Comparison of ENCODE assay signal across 8 cellular contexts in the genomic region with DNA sequence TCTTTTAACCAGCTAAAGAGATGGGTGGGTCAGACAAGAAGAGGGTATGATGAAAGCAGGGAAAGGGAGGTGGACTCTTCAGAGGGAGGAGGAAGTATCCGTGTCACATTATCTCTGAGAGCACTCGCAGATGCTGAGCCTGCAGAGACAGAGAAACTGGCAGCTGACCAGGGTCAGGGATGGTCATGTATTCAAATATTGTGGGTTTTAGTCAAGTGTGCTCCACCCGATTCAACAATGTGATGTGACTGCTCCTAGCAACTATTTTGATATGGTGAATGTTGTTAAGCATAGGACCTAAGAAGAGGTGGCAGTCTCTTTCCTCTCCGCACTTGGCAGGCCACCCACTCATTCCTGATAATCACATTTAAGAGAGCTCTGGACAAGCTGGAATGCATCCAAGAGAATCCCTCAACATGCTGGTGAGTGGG. TPM values are rescaled to one million over a fixed set of nuclear protein-coding genes. Genes with fewer than 3 reads are reported as not detected.
DNase-seq lines count a peak whose midpoint lies in the region; ATAC-seq and TF ChIP-seq lines count a peak whose summit lies in the region.

No MANE protein-coding gene starts in this region.

- peak overlapping the region; percentile 92 to 97 (median 93) for H3K4me3 Mint-ChIP-seq in CD4-positive, CD25-positive, alpha-beta regulatory T cell

- H3K9me3 Mint-ChIP-seq in CD4-positive, CD25-positive, alpha-beta regulatory T cell: no peaks in the 10 kb centered on the region

- no peaks in the 10 kb centered on the region for H3K36me3 ChIP-seq in CD4-positive, CD25-positive, alpha-beta regulatory T cell (ENCODE audit: control insufficient read depth, insufficient read depth, low read length)
- H3K36me3 ChIP-seq in A673 (ENCODE audit: insufficient read depth, low read length, poor library complexity, severe bottlenecking) (no peaks in the 10 kb centered on the region), vagina (no peaks in the 10 kb centered on the region)

- TF ChIP-seq POLR2A in vagina (IDR thresholded peaks at IDR 0.05): no peak

- no peak overlapping the region for H3K4me3 ChIP-seq in CD4-positive, CD25-positive, alpha-beta regulatory T cell (ENCODE audit: low read depth, low read length)
- H3K4me3 ChIP-seq in A673 (ENCODE audit: low read depth, low read length, poor library complexity, severe bottlenecking) (no peak overlapping the region), vagina (no peak overlapping the region)

- no peak for ATAC-seq in CD4-positive, CD25-positive, alpha-beta regulatory T cell (ENCODE audit: low read depth in 2 of 2)
- ATAC-seq in esophagus mucosa: peak; percentile 60

- CTCF ChIA-PET in A673 (lab: Charles Lee): no interaction called here

- no peak overlapping the region for H3K27ac ChIP-seq in CD4-positive, CD25-positive, alpha-beta regulatory T cell (ENCODE audit: insufficient read depth, low read length, poor library complexity, severe bottlenecking)
- no peak overlapping the region for H3K27ac ChIP-seq in A673 (ENCODE audit: low read depth, low read length, poor library complexity, severe bottlenecking)
- no peak overlapping the region for H3K27ac ChIP-seq in vagina

- DNase-seq in CD4-positive, CD25-positive, alpha-beta regulatory T cell: no peak
- peak; percentile 52 for DNase-seq in HCEC 1CT
- peak; percentile 69 for DNase-seq in SIG-M5 treated with dmso at 0.1 percent for 504 hours (lab: John Stamatoyannopoulos, UW; ENCODE audit: unreplicated experiment)
- peak; percentile 86 for DNase-seq in posterior vena cava (ENCODE audit: low spot score)
- no peak for DNase-seq in NCI-H446 treated with DMSO at 0.1 percent for 48 hours (lab: John Stamatoyannopoulos, UW)
- DNase-seq in A673 (ENCODE audit: low spot score): no peak
- DNase-seq in vagina (ENCODE audit: extremely low spot score in 2 of 2): no peak

- H3K4me1 Mint-ChIP-seq in CD4-positive, CD25-positive, alpha-beta regulatory T cell: peaks cover 14 to 43% (median 26%) of the 10 kb centered on the region in 4 donors

- H3K36me3 Mint-ChIP-seq in CD4-positive, CD25-positive, alpha-beta regulatory T cell: peaks cover 3% of the 10 kb centered on the region

- H3K27ac Mint-ChIP-seq in CD4-positive, CD25-positive, alpha-beta regulatory T cell: peak overlapping the region; percentile 74 to 96 (median 90)

- intact Hi-C loops in posterior vena cava (cut with DNase I) (no loop called here), A673 (cut with micrococcal nuclease; ENCODE audit: unreplicated experiment) (no loop called here), vagina (cut with DNase I) (no loop called here)

- H3K27me3 ChIP-seq in CD4-positive, CD25-positive, alpha-beta regulatory T cell (ENCODE audit: control insufficient read depth, insufficient read depth, low read length): no peaks in the 10 kb centered on the region
- no peaks in the 10 kb centered on the region for H3K27me3 ChIP-seq in A673 (replicated peaks; ENCODE audit: insufficient read depth, low read depth, low read length, poor library complexity)
- H3K27me3 ChIP-seq in vagina: no peaks in the 10 kb centered on the region

- BruUV-seq in A673 (replicated peaks; lab: Mats Ljungman, UMichigan): no TSS peak

- H3K9me3 ChIP-seq in CD4-positive, CD25-positive, alpha-beta regulatory T cell (ENCODE audit: control insufficient read depth in 2 of 2, low read length in 2 of 2): no peaks in the 10 kb centered on the region
- H3K9me3 ChIP-seq in A673 (ENCODE audit: low read depth, low read length, poor library complexity, severe bottlenecking) (no peaks in the 10 kb centered on the region), vagina (no peaks in the 10 kb centered on the region)

- POLR2A ChIA-PET in A673 (lab: Charles Lee; ENCODE audit: low non-redundant PET): no interaction called here

- peaks cover 15% of the 10 kb centered on the region for H3K27me3 Mint-ChIP-seq in CD4-positive, CD25-positive, alpha-beta regulatory T cell

- no peak for TF ChIP-seq CTCF in A673 (conservative IDR thresholded peaks at IDR 0.05; ENCODE audit: low read depth, low read length)
- no peak for TF ChIP-seq CTCF in vagina (IDR thresholded peaks at IDR 0.05)

- peaks cover 21% of the 10 kb centered on the region for H3K4me1 ChIP-seq in CD4-positive, CD25-positive, alpha-beta regulatory T cell (ENCODE audit: control insufficient read depth, insufficient read depth, low read length, poor library complexity, severe bottlenecking)
- H3K4me1 ChIP-seq in A673 (ENCODE audit: insufficient read depth, low read length, poor library complexity, severe bottlenecking) (peaks cover 18% of the 10 kb centered on the region), vagina (peaks cover 37% of the 10 kb centered on the region)

RNA-seq across cellular contexts. Expression of gene CLIP4, which starts 1.3 kb away (rescaled TPM):
- total RNA-seq in CD4-positive, CD25-positive, alpha-beta regulatory T cell: 37.7 TPM
- polyA plus RNA-seq in CD4-positive, CD25-positive, alpha-beta regulatory T cell: 10 to 100 TPM; 13.5 to 22.5 (median 16.9) TPM
- 35.1 TPM for total RNA-seq in esophagus mucosa
- total RNA-seq in posterior vena cava: 10 to 100 TPM; 31.9 to 37.9 TPM
- total RNA-seq in A673 (2021): 14.9 and 18.2 TPM in 2 replicates
- 63.1 TPM for total RNA-seq in vagina

RNA-seq across cellular contexts. Expression of gene PCARE, which starts 39.6 kb away (rescaled TPM):
- total RNA-seq in CD4-positive, CD25-positive, alpha-beta regulatory T cell: not detected
- not detected for polyA plus RNA-seq in CD4-positive, CD25-positive, alpha-beta regulatory T cell
- total RNA-seq in esophagus mucosa (0.08 TPM), posterior vena cava (not detected), A673 (2021) (not detected in 2 replicates), vagina (not detected)

Comparison
In these comparisons a context has a peak if more than half of its experiments do, and no peak if none do; other contexts are left out.
1. DNase-seq: peak in HCEC 1CT (single experiment), SIG-M5 treated with dmso at 0.1 percent for 504 hours (single experiment) and posterior vena cava (single experiment); none in CD4-positive, CD25-positive, alpha-beta regulatory T cell (0 of 3), NCI-H446 treated with DMSO at 0.1 percent for 48 hours (single experiment), A673 (single experiment) and vagina (0 of 2).